ENCODE assay signal across 8 cellular contexts in the genomic region with DNA sequence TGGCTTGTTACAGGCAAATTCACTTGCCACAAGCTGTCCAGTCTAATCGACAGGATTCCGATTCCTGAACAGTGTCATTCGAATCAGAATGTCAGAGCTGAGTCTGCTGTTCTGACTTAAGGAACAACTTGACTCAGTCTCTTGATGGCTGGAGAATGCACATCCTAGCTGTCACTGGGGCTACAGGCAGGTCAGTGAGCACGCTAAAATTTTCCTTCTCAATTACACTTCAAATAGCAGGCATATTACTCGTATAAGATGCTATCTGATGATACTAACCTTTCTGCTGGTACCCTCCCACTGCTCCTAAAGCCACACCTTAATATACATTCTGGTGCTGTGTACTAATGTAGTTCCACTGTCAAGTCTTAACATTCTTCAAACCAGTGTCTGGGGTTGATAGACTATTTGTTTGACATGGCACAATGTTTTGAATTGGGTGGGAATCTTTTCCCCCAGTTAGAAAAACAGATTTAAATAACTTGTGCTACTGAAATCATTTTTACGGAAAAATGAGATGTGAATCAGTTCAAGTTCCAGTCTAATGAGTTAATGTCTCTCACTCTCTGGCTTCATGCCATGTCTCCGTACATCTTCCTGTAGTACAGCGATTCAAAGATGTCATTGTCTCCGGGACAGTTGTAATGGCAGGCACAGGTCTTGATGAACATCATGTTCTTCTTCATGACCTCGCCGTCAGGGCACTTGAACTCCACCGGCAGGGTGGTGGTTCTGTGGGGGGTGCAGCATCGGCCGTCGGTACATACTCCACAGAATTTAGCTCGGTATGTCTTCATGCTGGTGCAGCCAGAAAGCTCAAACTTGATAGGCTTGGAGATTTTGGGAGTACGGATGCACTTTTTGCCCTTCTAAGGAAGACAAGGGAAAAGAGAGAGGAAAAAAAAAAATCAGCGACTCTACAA. TPM values are rescaled to one million over a fixed set of nuclear protein-coding genes. Genes with fewer than 3 reads are reported as not detected.
DNase-seq lines count a peak whose midpoint lies in the region; ATAC-seq, FAIRE-seq and TF ChIP-seq lines count a peak whose summit lies in the region.

No MANE protein-coding gene starts in this region.

- FAIRE-seq in kidney (lab: Jason Lieb, UNC) (no peak), GM19239 (lab: Jason Lieb, UNC) (no peak)

- H3K27ac ChIP-seq in brain microvascular endothelial cell (peak overlapping the region; percentile 95), kidney (ENCODE audit: low read depth in 2 of 2, low read length in 2 of 2) (peak overlapping the region; percentile 84 to 88), skin epidermis (peak overlapping the region in 16 of 21 experiments; percentile 0 to 92 (median 86))

- peak overlapping the region; percentile 34 to 82 for H3K9ac ChIP-seq in kidney (ENCODE audit: low read length in 2 of 2)

- in situ Hi-C loops in brain microvascular endothelial cell (cut with HindIII; ENCODE audit: low pct_ligation_motif_present, low sequenced_read_pairs) = no loop called here

- ATAC-seq in GM18498 (IDR thresholded peaks at IDR 0.05; ENCODE audit: unreplicated experiment) (no peak), HG03175 (IDR thresholded peaks at IDR 0.05; ENCODE audit: unreplicated experiment) (no peak), GM21515 (IDR thresholded peaks at IDR 0.05; ENCODE audit: unreplicated experiment) (no peak)

- intact Hi-C loops in kidney (cut with DNase I) = no loop called here

- H3K4me3 ChIP-seq in brain microvascular endothelial cell (ENCODE audit: low read depth, low read length) (peak overlapping the region; percentile 92), kidney (ENCODE audit: low read length in 2 of 2) (peak overlapping the region; percentile 74 to 82), skin epidermis (peak overlapping the region in 5 of 7 experiments; percentile 38 to 63 (median 46))

- TF ChIP-seq CTCF in brain microvascular endothelial cell (IDR thresholded peaks at IDR 0.05; ENCODE audit: low read depth, low read length, missing control alignments) (no peak), kidney (IDR thresholded peaks at IDR 0.05; ENCODE audit: borderline replicate concordance, extremely low read depth, insufficient read depth) (no peak)

- no peaks in the 10 kb centered on the region for H3K9me3 ChIP-seq in kidney (ENCODE audit: control insufficient read depth in 1 of 2, low read length in 2 of 2)

- peaks cover 4 to 10% of the 10 kb centered on the region in 2 donors for H3K4me1 ChIP-seq in kidney (ENCODE audit: control insufficient read depth in 1 of 2, insufficient read depth in 1 of 2, low read depth in 1 of 2, low read length in 2 of 2)

- no peaks in the 10 kb centered on the region for H3K27me3 ChIP-seq in brain microvascular endothelial cell (replicated peaks)

- peak; percentile 71 for DNase-seq in HCEC 1CT
- DNase-seq in brain microvascular endothelial cell = peak; percentile 98
- DNase-seq in kidney = no peak
- DNase-seq in GM19239 (ENCODE audit: insufficient read length, low spot score) = no peak

- H3K36me3 ChIP-seq in brain microvascular endothelial cell (replicated peaks) (peaks cover 18% of the 10 kb centered on the region), kidney (ENCODE audit: control insufficient read depth in 1 of 2, insufficient read depth in 2 of 2, low read length in 2 of 2) (peaks cover 2 to 16% of the 10 kb centered on the region in 2 donors)

RNA-seq across cellular contexts. Expression of gene CCN2, which starts 2.2 kb away (rescaled TPM):
- total RNA-seq in kidney = 64.1 TPM
- polyA plus RNA-seq in kidney (ENCODE audit: insufficient read depth, low read depth, low replicate concordance) = 248 TPM

Comparison
In these comparisons a context has a peak if more than half of its experiments do, and no peak if none do; other contexts are left out.
1. DNase-seq: peak in HCEC 1CT (single experiment) and brain microvascular endothelial cell (single experiment); none in kidney (single experiment) and GM19239 (single experiment).
2. Peak in every context shown above with its lines, with median percentiles within 50 percentile points of each other: H3K27ac ChIP-seq and H3K4me3 ChIP-seq.